ENCODE assay signal across 18 cellular contexts in the genomic region with DNA sequence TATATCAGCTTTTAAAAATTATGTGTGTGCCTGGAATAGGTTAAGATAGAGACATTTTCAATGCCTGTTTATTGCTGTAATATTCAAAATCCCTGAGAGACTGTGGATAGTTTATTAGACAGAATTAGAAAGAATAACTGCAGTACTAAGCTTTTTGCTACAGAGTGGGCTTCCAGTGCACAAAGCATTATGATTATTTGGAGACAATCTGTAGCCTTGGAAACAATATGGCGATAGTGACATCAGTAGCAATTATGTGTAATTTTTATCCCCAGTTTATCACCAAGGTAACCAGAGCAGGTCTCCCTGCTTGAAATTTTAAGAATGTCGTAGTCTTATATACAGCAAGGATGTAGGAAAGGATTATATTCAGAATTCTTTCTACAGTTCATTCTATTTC.
"Had no signal": no experiment of that assay in that cellular context is flagged by ENCODE, and none has a peak within 500 bp of the region (broad histone marks: within the 10 kb centered on the region; RNA-seq: fewer than 3 reads in every experiment).

No MANE protein-coding gene starts in this region.

- H3K9me3 ChIP-seq: colonic mucosa, gastrocnemius medialis, testis had no signal

- H3K36me3 ChIP-seq: cardiac muscle cell, colonic mucosa, gastrocnemius medialis, left ventricle myocardium inferior had no signal

- H3K36me3 Mint-ChIP-seq: memory B cell; natural killer cell treated with Interleukin-12 subunit alpha and Interleukin-12 subunit beta and Interleukin-15 and Interleukin-18, amount 100 ng/mL, for 72 hours had no signal

- H3K4me3 ChIP-seq: cardiac muscle cell, colonic mucosa, gastrocnemius medialis, left ventricle myocardium inferior, testis had no signal

- H3K27me3 ChIP-seq: colonic mucosa, gastrocnemius medialis, testis had no signal

- H3K4me3 Mint-ChIP-seq: activated CD8-positive, alpha-beta T cell treated with anti-CD3 and anti-CD28 coated beads, Interleukin-2, amount 10 ng/mL, durations not matched to agents 7 days and 5 days; activated T-helper 1 cell treated with anti-CD3 and anti-CD28 coated beads, Interleukin-12 subunit alpha, Interleukin-12 subunit beta, Interleukin-2, Interleukin-4 antibody, amounts not matched to agents 30 ng/mL and 10 ng/mL and 1 ng/mL, durations not matched to agents 14 hours and 24 hours and 36 hours; memory B cell; natural killer cell treated with Interleukin-12 subunit alpha and Interleukin-12 subunit beta and Interleukin-15 and Interleukin-18, amount 100 ng/mL, for 72 hours; stimulated activated naive CD8-positive, alpha-beta T cell treated with anti-CD3 and anti-CD28 coated beads, Interleukin-15, amount 100 ng/mL, for 72 hours had no signal

- H3K9me3 Mint-ChIP-seq: activated T-helper 1 cell treated with anti-CD3 and anti-CD28 coated beads, Interleukin-12 subunit alpha, Interleukin-12 subunit beta, Interleukin-2, Interleukin-4 antibody, amounts not matched to agents 30 ng/mL and 10 ng/mL and 1 ng/mL, durations not matched to agents 14 hours and 24 hours and 36 hours; natural killer cell treated with Interleukin-12 subunit alpha and Interleukin-12 subunit beta and Interleukin-15 and Interleukin-18, amount 100 ng/mL, for 72 hours; stimulated activated naive CD8-positive, alpha-beta T cell treated with anti-CD3 and anti-CD28 coated beads, Interleukin-15, amount 100 ng/mL, for 72 hours had no signal

- H3K27ac Mint-ChIP-seq: activated CD8-positive, alpha-beta T cell treated with anti-CD3 and anti-CD28 coated beads, Interleukin-2, amount 10 ng/mL, durations not matched to agents 7 days and 5 days; activated T-helper 1 cell treated with anti-CD3 and anti-CD28 coated beads, Interleukin-12 subunit alpha, Interleukin-12 subunit beta, Interleukin-2, Interleukin-4 antibody, amounts not matched to agents 30 ng/mL and 10 ng/mL and 1 ng/mL, durations not matched to agents 14 hours and 24 hours and 36 hours; memory B cell; natural killer cell treated with Interleukin-12 subunit alpha and Interleukin-12 subunit beta and Interleukin-15 and Interleukin-18, amount 100 ng/mL, for 72 hours; stimulated activated naive CD8-positive, alpha-beta T cell treated with anti-CD3 and anti-CD28 coated beads, Interleukin-15, amount 100 ng/mL, for 72 hours had no signal

- H3K27ac ChIP-seq: cardiac muscle cell, colonic mucosa, epithelial cell of prostate, gastrocnemius medialis, left ventricle myocardium inferior, testis had no signal

- FAIRE-seq: astrocyte, keratinocyte had no signal

- H3K4me1 ChIP-seq: colonic mucosa, gastrocnemius medialis, left ventricle myocardium inferior, testis had no signal

- H3K4me1 Mint-ChIP-seq: memory B cell; stimulated activated naive CD8-positive, alpha-beta T cell treated with anti-CD3 and anti-CD28 coated beads, Interleukin-15, amount 100 ng/mL, for 72 hours had no signal

- DNase-seq: activated CD4-positive, alpha-beta T cell treated with anti-CD3 and anti-CD28 coated beads for 4 hours; activated CD8-positive, alpha-beta memory T cell treated with anti-CD3 and anti-CD28 coated beads, Interleukin-2, amount 50 U/mL, for 48 hours; activated CD8-positive, alpha-beta T cell treated with anti-CD3 and anti-CD28 coated beads, Interleukin-2, amount 10 ng/mL, durations not matched to agents 7 days and 5 days; activated naive CD4-positive, alpha-beta T cell treated with Interleukin-2 at 50 U/mL for 16 hours; colonic mucosa; effector CD4-positive, alpha-beta T cell; gastrocnemius medialis; left ventricle myocardium inferior; stimulated activated CD4-positive, alpha-beta T cell treated with anti-CD3 and anti-CD28 coated beads, Interleukin-4, amount 100 ng/mL, for 4 hours; stimulated activated naive CD8-positive, alpha-beta T cell treated with anti-CD3 and anti-CD28 coated beads, Interleukin-15, amount 100 ng/mL, for 72 hours; testis had no signal
